ENCODE assay signal across 10 cellular contexts in genomic region chr6:35417979-35418661, GRCh38. TPM values are rescaled to one million over a fixed set of nuclear protein-coding genes. Genes with fewer than 3 reads are reported as not detected.
DNase-seq lines count a peak whose midpoint lies in the region; ATAC-seq and TF ChIP-seq lines count a peak whose summit lies in the region.
"Had no signal": no experiment of that assay in that cellular context is flagged by ENCODE, and none has a peak within 500 bp of the region (broad histone marks: within the 10 kb centered on the region; RNA-seq: fewer than 3 reads in every experiment).

No MANE protein-coding gene starts in this region.

- H3K4me3 ChIP-seq in Peyer's patch (no peak overlapping the region), colonic mucosa (no peak overlapping the region)

- DNase-seq in EH (ENCODE audit: low read depth) (peak; percentile 27), Peyer's patch (peak in 2 of 3 donors; percentile 77), colonic mucosa (peak; percentile 74), nucleus accumbens (lab: John Stamatoyannopoulos, UW) (peak in 37 of 56 donors; percentile 1 to 70 (median 32)), occipital lobe (lab: John Stamatoyannopoulos, UW) (no peak), NCI-H510A treated with DMSO at 0.1 percent for 48 hours (lab: John Stamatoyannopoulos, UW) (no peak)
- DNase-seq: DND-41, NCI-H1694 treated with DMSO at 0.1 percent for 48 hours, right cardiac atrium had no signal

- H3K9me3 ChIP-seq in Peyer's patch, result no peaks in the 10 kb centered on the region
- no peaks in the 10 kb centered on the region for H3K9me3 ChIP-seq in colonic mucosa

- no peaks in the 10 kb centered on the region for H3K27me3 ChIP-seq in Peyer's patch
- H3K27me3 ChIP-seq in colonic mucosa, result no peaks in the 10 kb centered on the region

- ATAC-seq in HG02678 (IDR thresholded peaks at IDR 0.05; ENCODE audit: unreplicated experiment), result no peak
- ATAC-seq: right cardiac atrium had no signal

- TF ChIP-seq CTCF in Peyer's patch (IDR thresholded peaks at IDR 0.05) (peak in 2 of 6 experiments; percentile 22 to 26), colonic mucosa (IDR thresholded peaks at IDR 0.05) (no peak)

- H3K9ac ChIP-seq in colonic mucosa (ENCODE audit: low read depth in 2 of 2, low read length in 2 of 2), result no peak overlapping the region

- intact Hi-C loops in colonic mucosa (cut with DNase I), result no loop called here

- peaks cover 0 to 41% (median 7%) of the 10 kb centered on the region in 4 donors for H3K4me1 ChIP-seq in Peyer's patch
- peaks cover 18% of the 10 kb centered on the region for H3K4me1 ChIP-seq in colonic mucosa

- H3K27ac ChIP-seq in Peyer's patch (peak overlapping the region in 2 of 4 donors; percentile 47 to 75), colonic mucosa (no peak overlapping the region)

- H3K36me3 ChIP-seq in Peyer's patch, result peaks cover 0 to 37% (median 0%) of the 10 kb centered on the region in 3 donors
- H3K36me3 ChIP-seq in colonic mucosa, result no peaks in the 10 kb centered on the region

- no peak for TF ChIP-seq POLR2A in Peyer's patch (IDR thresholded peaks at IDR 0.05)

RNA-seq across cellular contexts. Expression of gene FANCE, which starts 34.0 kb away (rescaled TPM):
- total RNA-seq in Peyer's patch, result 1 to 10 TPM; 1.8 to 7.4 (median 4.2) TPM
- total RNA-seq in colonic mucosa, result 10 to 100 TPM in 1 of 2 donors, 1 to 10 TPM in 1; 3.7 to 10.7 TPM
- 9.5 TPM for total RNA-seq in occipital lobe

RNA-seq across cellular contexts. Expression of gene RPL10A, which starts 50.1 kb away (rescaled TPM):
- total RNA-seq in Peyer's patch (1,000 to 10,000 TPM in 1 of 4 donors, 100 to 1,000 TPM in 3; 347 to 1,065 (median 530) TPM), colonic mucosa (1,000 to 10,000 TPM in 1 of 2 donors, 100 to 1,000 TPM in 1; 998 to 1,213 TPM), occipital lobe (1,537 TPM)

Comparison
In these comparisons a context has a peak if more than half of its experiments do, and no peak if none do; other contexts are left out.
1. DNase-seq: peak in EH (single experiment), Peyer's patch (2 of 3), colonic mucosa (single experiment) and nucleus accumbens (37 of 56); none in occipital lobe (single experiment) and NCI-H510A treated with DMSO at 0.1 percent for 48 hours (single experiment).